ENCODE assay signal across 12 cellular contexts in genomic region chr11:75924966-75925784, GRCh38.
DNase-seq lines count a peak whose midpoint lies in the region; ATAC-seq, FAIRE-seq and TF ChIP-seq lines count a peak whose summit lies in the region.
"Had no signal": no experiment of that assay in that cellular context is flagged by ENCODE, and none has a peak within 500 bp of the region (broad histone marks: within the 10 kb centered on the region; RNA-seq: fewer than 3 reads in every experiment).

No MANE protein-coding gene starts in this region.

- H3K36me3 ChIP-seq in Karpas-422 (ENCODE audit: insufficient read depth, low read length) (no peaks in the 10 kb centered on the region), keratinocyte (ENCODE audit: control insufficient read depth in 2 of 2, extremely low read depth in 1 of 2, insufficient read depth in 2 of 2, low read length in 2 of 2) (no peaks in the 10 kb centered on the region), testis (ENCODE audit: low read depth, missing control alignments) (no peaks in the 10 kb centered on the region)
- H3K36me3 ChIP-seq: cardiac muscle cell had no signal

- DNase-seq in Karpas-422 (no peak), coronary artery (ENCODE audit: low spot score) (no peak), keratinocyte (ENCODE audit: low read depth, low spot score) (no peak), testis (peak; percentile 26), NCI-H1105 (lab: John Stamatoyannopoulos, UW) (no peak), progenitor cell of endocrine pancreas (ENCODE audit: low spot score, unreplicated experiment) (no peak)
- DNase-seq: activated T-cell treated with anti-CD3 and anti-CD28 coated beads, Interleukin-2, amount 50 U/mL, for 72 hours; DMS79; mesendoderm had no signal

- 0 out of 2 replicates have a peak overlapping the region, but pooled peaks have one; percentile 13 for H3K27ac ChIP-seq in Karpas-422 (ENCODE audit: low read length)
- peak overlapping the region in 1 of 2 donors; percentile 68 for H3K27ac ChIP-seq in coronary artery
- peak overlapping the region; percentile 28 for H3K27ac ChIP-seq in keratinocyte (ENCODE audit: control insufficient read depth, insufficient read depth, low read length)
- H3K27ac ChIP-seq in testis, result no peak overlapping the region
- H3K27ac ChIP-seq: cardiac muscle cell had no signal

- H2AFZ ChIP-seq in Karpas-422 (ENCODE audit: low read length), result no peak overlapping the region
- peak overlapping the region; percentile 12 for H2AFZ ChIP-seq in keratinocyte (ENCODE audit: control insufficient read depth, low read length)

- H3K27me3 ChIP-seq in Karpas-422 (ENCODE audit: low read length) (no peaks in the 10 kb centered on the region), keratinocyte (ENCODE audit: control insufficient read depth, extremely low read depth, insufficient read depth, low read length) (no peaks in the 10 kb centered on the region), testis (no peaks in the 10 kb centered on the region)
- H3K27me3 ChIP-seq: cardiac muscle cell had no signal

- H4K20me1 ChIP-seq in Karpas-422 (ENCODE audit: insufficient read depth, low read depth, low read length) (no peaks in the 10 kb centered on the region), keratinocyte (ENCODE audit: control insufficient read depth, extremely low read depth, insufficient read depth, low read length) (no peaks in the 10 kb centered on the region)

- H3K9me3 Mint-ChIP-seq in progenitor cell of endocrine pancreas (ENCODE audit: low read depth), result no peaks in the 10 kb centered on the region
- H3K9me3 Mint-ChIP-seq: activated T-cell treated with anti-CD3 and anti-CD28 coated beads, Interleukin-2, amount 50 U/mL, for 72 hours had no signal

- H3K4me1 ChIP-seq in Karpas-422 (ENCODE audit: low read length), result peaks cover 49% of the 10 kb centered on the region
- H3K4me1 ChIP-seq in keratinocyte (ENCODE audit: control insufficient read depth, extremely low read depth, insufficient read depth, low read length), result peaks cover 16% of the 10 kb centered on the region
- H3K4me1 ChIP-seq in testis, result peaks cover 18% of the 10 kb centered on the region

- H3K9me1 ChIP-seq in keratinocyte (ENCODE audit: control insufficient read depth, extremely low read depth, insufficient read depth, low read length), result peaks cover 3% of the 10 kb centered on the region

- 37 to 44% methylated on average over 6 of the region's 6 CpGs for WGBS in testis, 2 donors

- H3K4me3 ChIP-seq in Karpas-422 (ENCODE audit: low read length) (no peak overlapping the region), coronary artery (peak overlapping the region; percentile 24), keratinocyte (ENCODE audit: control insufficient read depth in 2 of 3, extremely low read depth in 1 of 3, insufficient read depth in 2 of 3, low read depth in 1 of 3, low read length in 3 of 3) (no peak overlapping the region), testis (no peak overlapping the region)
- H3K4me3 ChIP-seq: cardiac muscle cell, smooth muscle cell had no signal

- H3K36me3 Mint-ChIP-seq in progenitor cell of endocrine pancreas (ENCODE audit: insufficient read depth), result peaks cover 2% of the 10 kb centered on the region

- no peaks in the 10 kb centered on the region for H3K27me3 Mint-ChIP-seq in progenitor cell of endocrine pancreas

- H3K9me3 ChIP-seq in Karpas-422 (ENCODE audit: low read length), result no peaks in the 10 kb centered on the region
- H3K9me3 ChIP-seq in keratinocyte (ENCODE audit: control insufficient read depth, low read depth, low read length), result no peaks in the 10 kb centered on the region
- H3K9me3 ChIP-seq in testis, result no peaks in the 10 kb centered on the region

- H3K9ac ChIP-seq in Karpas-422 (ENCODE audit: low read length) (no peak overlapping the region), keratinocyte (ENCODE audit: control insufficient read depth, extremely low read depth, insufficient read depth, low read length) (no peak overlapping the region)

- H3K27ac Mint-ChIP-seq in progenitor cell of endocrine pancreas, result no peak overlapping the region
- H3K27ac Mint-ChIP-seq: activated T-cell treated with anti-CD3 and anti-CD28 coated beads, Interleukin-2, amount 50 U/mL, for 72 hours had no signal

- H3K9me2 ChIP-seq in Karpas-422 (replicated peaks; ENCODE audit: insufficient read depth, low read length), result no peaks in the 10 kb centered on the region

- FAIRE-seq in keratinocyte (lab: Jason Lieb, UNC), result no peak

- no peaks in the 10 kb centered on the region for H3K4me1 Mint-ChIP-seq in progenitor cell of endocrine pancreas (ENCODE audit: low read depth)

- H3K4me2 ChIP-seq in Karpas-422 (ENCODE audit: low read depth, low read length, poor library complexity, severe bottlenecking), result no peak overlapping the region
- peak overlapping the region; percentile 72 for H3K4me2 ChIP-seq in keratinocyte (ENCODE audit: control insufficient read depth, extremely low read depth, insufficient read depth, low read depth, low read length)
- H3K4me2 ChIP-seq: smooth muscle cell had no signal

- dilution Hi-C loops in keratinocyte (cut with MboI; ENCODE audit: extremely low pct_ligation_motif_present, low sequenced_read_pairs), result loop anchor here (25.0 kb wide), 1 partner anchor 112 kb away; no protein-coding TSS in a partner anchor

- no peak for TF ChIP-seq POLR2A in testis (IDR thresholded peaks at IDR 0.05)

- no peak for TF ChIP-seq CTCF in coronary artery (IDR thresholded peaks at IDR 0.05)
- no peak for TF ChIP-seq CTCF in keratinocyte (optimal IDR thresholded peaks at IDR 0.05 in 1 of 3, IDR thresholded peaks at IDR 0.05 in 1 of 3, conservative IDR thresholded peaks at IDR 0.05 in 1 of 3; ENCODE audit: extremely low read depth in 1 of 3, insufficient read depth in 2 of 3, low read length in 3 of 3)
- TF ChIP-seq CTCF in testis (IDR thresholded peaks at IDR 0.05), result no peak
- TF ChIP-seq CTCF in progenitor cell of endocrine pancreas (IDR thresholded peaks at IDR 0.05; ENCODE audit: unreplicated experiment), result no peak

- H3K4me3 Mint-ChIP-seq in progenitor cell of endocrine pancreas (ENCODE audit: low read depth), result no peak overlapping the region
- H3K4me3 Mint-ChIP-seq: activated T-cell treated with anti-CD3 and anti-CD28 coated beads, Interleukin-2, amount 50 U/mL, for 72 hours had no signal

- H3K79me2 ChIP-seq in Karpas-422 (ENCODE audit: low read length), result peaks cover 87% of the 10 kb centered on the region
- no peaks in the 10 kb centered on the region for H3K79me2 ChIP-seq in keratinocyte (ENCODE audit: control insufficient read depth, insufficient read depth, low read length)

- no peak for ATAC-seq in GM21367 (IDR thresholded peaks at IDR 0.05; ENCODE audit: unreplicated experiment)
- ATAC-seq: activated T-cell treated with anti-CD3 and anti-CD28 coated beads, Interleukin-2, amount 50 U/mL, for 72 hours had no signal

- intact Hi-C loops in testis (cut with DNase I; ENCODE audit: low total_unique reads), result no loop called here

Comparison
In these comparisons a context has a peak if more than half of its experiments do, and no peak if none do; other contexts are left out.
1. H3K27ac ChIP-seq: peak in Karpas-422 (single experiment) and keratinocyte (single experiment); none in testis (0 of 2).